ENCODE assay signal across 1 cellular context in genomic region chr12:7932599-7933240, GRCh38.
A peak's percentile ranks its signal among the peaks of the same experiment; 100 is the strongest.
TF ChIP-seq lines count a peak whose summit lies in the region.

No MANE protein-coding gene starts in this region.

TF ChIP-seq in GM12878, 131 proteins besides CTCF, POLR2A, EP300 and RAD21:
- TF ChIP-seq, protein P1, sequence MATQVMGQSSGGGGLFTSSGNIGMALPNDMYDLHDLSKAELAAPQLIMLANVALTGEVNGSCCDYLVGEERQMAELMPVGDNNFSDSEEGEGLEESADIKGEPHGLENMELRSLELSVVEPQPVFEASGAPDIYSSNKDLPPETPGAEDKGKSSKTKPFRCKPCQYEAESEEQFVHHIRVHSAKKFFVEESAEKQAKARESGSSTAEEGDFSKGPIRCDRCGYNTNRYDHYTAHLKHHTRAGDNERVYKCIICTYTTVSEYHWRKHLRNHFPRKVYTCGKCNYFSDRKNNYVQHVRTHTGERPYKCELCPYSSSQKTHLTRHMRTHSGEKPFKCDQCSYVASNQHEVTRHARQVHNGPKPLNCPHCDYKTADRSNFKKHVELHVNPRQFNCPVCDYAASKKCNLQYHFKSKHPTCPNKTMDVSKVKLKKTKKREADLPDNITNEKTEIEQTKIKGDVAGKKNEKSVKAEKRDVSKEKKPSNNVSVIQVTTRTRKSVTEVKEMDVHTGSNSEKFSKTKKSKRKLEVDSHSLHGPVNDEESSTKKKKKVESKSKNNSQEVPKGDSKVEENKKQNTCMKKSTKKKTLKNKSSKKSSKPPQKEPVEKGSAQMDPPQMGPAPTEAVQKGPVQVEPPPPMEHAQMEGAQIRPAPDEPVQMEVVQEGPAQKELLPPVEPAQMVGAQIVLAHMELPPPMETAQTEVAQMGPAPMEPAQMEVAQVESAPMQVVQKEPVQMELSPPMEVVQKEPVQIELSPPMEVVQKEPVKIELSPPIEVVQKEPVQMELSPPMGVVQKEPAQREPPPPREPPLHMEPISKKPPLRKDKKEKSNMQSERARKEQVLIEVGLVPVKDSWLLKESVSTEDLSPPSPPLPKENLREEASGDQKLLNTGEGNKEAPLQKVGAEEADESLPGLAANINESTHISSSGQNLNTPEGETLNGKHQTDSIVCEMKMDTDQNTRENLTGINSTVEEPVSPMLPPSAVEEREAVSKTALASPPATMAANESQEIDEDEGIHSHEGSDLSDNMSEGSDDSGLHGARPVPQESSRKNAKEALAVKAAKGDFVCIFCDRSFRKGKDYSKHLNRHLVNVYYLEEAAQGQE (IDR thresholded peaks at IDR 0.05; ENCODE audit: low read depth, low read length) = peak; percentile 50; the same call in 1 of the 2 replicates
